In the genomic region with DNA sequence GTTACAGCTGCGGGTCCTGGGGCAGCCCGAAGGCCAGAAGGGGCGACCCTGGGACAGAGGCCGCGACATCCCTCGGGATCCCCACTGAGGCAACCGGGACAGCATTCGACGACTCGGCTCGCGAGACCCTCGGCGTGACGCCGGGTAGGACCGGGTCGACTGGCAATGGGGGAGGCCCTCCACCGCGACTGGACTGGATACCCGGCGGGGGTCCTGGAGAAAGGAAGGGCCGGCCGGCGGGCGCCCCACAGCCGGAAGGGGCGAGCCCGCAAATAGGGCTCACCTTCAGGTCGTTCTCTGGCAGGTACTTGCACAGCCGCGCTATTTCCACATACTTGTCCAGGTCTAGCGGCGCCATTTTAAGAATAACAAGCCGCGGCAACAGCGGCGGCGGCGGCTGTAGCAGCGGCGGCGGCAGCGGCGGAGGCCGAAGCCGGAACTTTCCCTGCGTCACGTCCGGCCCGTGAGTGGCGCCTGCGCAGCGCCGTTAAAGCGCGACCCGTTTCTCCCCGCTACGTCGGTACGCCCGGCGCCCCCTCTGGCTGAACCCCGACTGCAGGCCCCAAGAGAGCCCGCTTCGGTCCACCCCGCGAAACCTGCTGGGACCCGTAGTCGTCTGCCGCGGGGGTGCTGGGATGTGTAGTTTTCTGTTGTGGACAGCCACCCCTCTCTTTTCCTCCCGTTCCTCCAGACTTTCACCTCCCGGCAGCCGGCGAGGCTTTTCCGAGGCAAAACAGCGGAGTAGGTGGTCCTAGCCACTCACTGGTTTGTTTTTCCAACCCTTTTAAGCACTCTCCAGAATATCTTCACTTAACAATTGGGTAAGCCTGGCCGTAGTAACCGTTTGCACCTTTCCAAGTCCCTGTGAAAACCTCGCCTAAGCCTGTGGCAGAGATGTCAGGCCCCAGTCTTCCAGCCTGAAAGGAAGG, we compare ENCODE assay signal across 8 cellular contexts. TPM values are rescaled to one million over a fixed set of nuclear protein-coding genes. Genes with fewer than 3 reads are reported as not detected.
DNase-seq lines count a peak whose midpoint lies in the region; ATAC-seq and TF ChIP-seq lines count a peak whose summit lies in the region.

A gene (minus strand): TSS at position 443 of the 929 bp plus-strand sequence. CDS start 85 bp downstream, at position 358.

- H3K9me3 Mint-ChIP-seq in CD14-positive monocyte: no peaks in the 10 kb centered on the region

- peaks cover 8 to 23% (median 20%) of the 10 kb centered on the region in 4 donors for H3K4me1 ChIP-seq in liver (ENCODE audit: control insufficient read depth in 4 of 4, insufficient read depth in 4 of 4, low read length in 3 of 4)

- WGBS in liver: under 1% methylated on average over 82 of the region's 82 CpGs

- ATAC-seq in GM19372 (IDR thresholded peaks at IDR 0.05; ENCODE audit: low read depth, unreplicated experiment): peak; percentile 97
- peak; percentile 90 for ATAC-seq in HG03558 (IDR thresholded peaks at IDR 0.05; ENCODE audit: extremely low read depth, unreplicated experiment)

- H3K9me3 ChIP-seq in liver (ENCODE audit: control insufficient read depth in 4 of 4, low read length in 3 of 4): no peaks in the 10 kb centered on the region

- H3K4me3 ChIP-seq in liver (ENCODE audit: low read depth in 1 of 3, low read length in 3 of 3): peak within 1 kb of the TSS; percentile 65 to 98 (median 95)

- peak; percentile 44 to 63 for TF ChIP-seq RAD21 in liver (IDR thresholded peaks at IDR 0.05)

- H3K4me3 Mint-ChIP-seq in CD14-positive monocyte: peak within 1 kb of the TSS; percentile 94 to 95

- peak within 1 kb of the TSS; percentile 86 to 95 (median 93) for H3K27ac Mint-ChIP-seq in CD14-positive monocyte

- no peaks in the 10 kb centered on the region for H3K27me3 ChIP-seq in liver (ENCODE audit: control insufficient read depth in 4 of 4, insufficient read depth in 4 of 4, low read length in 3 of 4)

- TF ChIP-seq CTCF in CD14-positive monocyte (IDR thresholded peaks at IDR 0.05): peak; percentile 63
- TF ChIP-seq CTCF in liver (IDR thresholded peaks at IDR 0.05; ENCODE audit: low read depth, low read length, missing input control): peak; percentile 63

- peak within 1 kb of the TSS; percentile 63 to 94 for H3K9ac ChIP-seq in liver (ENCODE audit: low read depth in 1 of 2, low read length in 2 of 2)

- H3K36me3 ChIP-seq in liver (ENCODE audit: control insufficient read depth in 4 of 4, insufficient read depth in 3 of 4, low read depth in 1 of 4, low read length in 3 of 4): no peaks in the 10 kb centered on the region

- intact Hi-C loops in CD14-positive monocyte (cut with micrococcal nuclease): loop anchor here (2.0 to 10.0 kb wide), 4 partner anchors 51 to 75 kb away; a partner anchor contains a TSS

- H3K4me1 Mint-ChIP-seq in CD14-positive monocyte: peaks cover 29% of the 10 kb centered on the region

- DNase-seq in CD14-positive monocyte (ENCODE audit: low spot score): peak; percentile 98
- DNase-seq in NCI-H748 treated with DMSO at 0.1 percent for 48 hours (lab: John Stamatoyannopoulos, UW): peak; percentile 86
- DNase-seq in activated CD4-positive, alpha-beta T cell treated with anti-CD3 and anti-CD28 coated beads, Interleukin-2, amount 50 U/mL, for 4 hours: peak; percentile 98
- peak; percentile 98 for DNase-seq in dermis blood vessel endothelial cell
- peak; percentile 99 for DNase-seq in stimulated activated CD4-positive, alpha-beta T cell treated with anti-CD3 and anti-CD28 coated beads, Interleukin-4, amount 100 ng/mL, for 24 hours

- H3K27ac ChIP-seq in liver (ENCODE audit: low read depth in 1 of 2, low read length in 2 of 2): peak within 1 kb of the TSS; percentile 88 to 90

- H3K36me3 Mint-ChIP-seq in CD14-positive monocyte: peaks cover 2 to 20% of the 10 kb centered on the region in 2 donors

- no peaks in the 10 kb centered on the region for H3K27me3 Mint-ChIP-seq in CD14-positive monocyte (ENCODE audit: low read depth in 3 of 3)

TF ChIP-seq in liver, 16 proteins besides CTCF, POLR2A, EP300 and RAD21:
- TF ChIP-seq FOXA1 (IDR thresholded peaks at IDR 0.05) (no peak), SP1 (IDR thresholded peaks at IDR 0.05) (peak; percentile 77), EGR1 (IDR thresholded peaks at IDR 0.05; ENCODE audit: low read depth in 2 of 2) (peak in 1 of 2 donors; percentile 78), RXRA (IDR thresholded peaks at IDR 0.05) (peak; percentile 70 to 71), NR2F2 (IDR thresholded peaks at IDR 0.05) (peak; percentile 25), YY1 (IDR thresholded peaks at IDR 0.05) (peak; percentile 89), HNF4A (conservative IDR thresholded peaks at IDR 0.05) (peak in 1 of 2 donors; percentile 62), JUND (IDR thresholded peaks at IDR 0.05) (no peak), HNF4G (IDR thresholded peaks at IDR 0.05) (no peak), FOXA2 (IDR thresholded peaks at IDR 0.05) (peak; percentile 33), GABPA (IDR thresholded peaks at IDR 0.05 in 1 of 2, conservative IDR thresholded peaks at IDR 0.05 in 1 of 2) (peak; percentile 65 to 92), TAF1 (conservative IDR thresholded peaks at IDR 0.05) (peak; percentile 45)
- TF ChIP-seq, protein P1, sequence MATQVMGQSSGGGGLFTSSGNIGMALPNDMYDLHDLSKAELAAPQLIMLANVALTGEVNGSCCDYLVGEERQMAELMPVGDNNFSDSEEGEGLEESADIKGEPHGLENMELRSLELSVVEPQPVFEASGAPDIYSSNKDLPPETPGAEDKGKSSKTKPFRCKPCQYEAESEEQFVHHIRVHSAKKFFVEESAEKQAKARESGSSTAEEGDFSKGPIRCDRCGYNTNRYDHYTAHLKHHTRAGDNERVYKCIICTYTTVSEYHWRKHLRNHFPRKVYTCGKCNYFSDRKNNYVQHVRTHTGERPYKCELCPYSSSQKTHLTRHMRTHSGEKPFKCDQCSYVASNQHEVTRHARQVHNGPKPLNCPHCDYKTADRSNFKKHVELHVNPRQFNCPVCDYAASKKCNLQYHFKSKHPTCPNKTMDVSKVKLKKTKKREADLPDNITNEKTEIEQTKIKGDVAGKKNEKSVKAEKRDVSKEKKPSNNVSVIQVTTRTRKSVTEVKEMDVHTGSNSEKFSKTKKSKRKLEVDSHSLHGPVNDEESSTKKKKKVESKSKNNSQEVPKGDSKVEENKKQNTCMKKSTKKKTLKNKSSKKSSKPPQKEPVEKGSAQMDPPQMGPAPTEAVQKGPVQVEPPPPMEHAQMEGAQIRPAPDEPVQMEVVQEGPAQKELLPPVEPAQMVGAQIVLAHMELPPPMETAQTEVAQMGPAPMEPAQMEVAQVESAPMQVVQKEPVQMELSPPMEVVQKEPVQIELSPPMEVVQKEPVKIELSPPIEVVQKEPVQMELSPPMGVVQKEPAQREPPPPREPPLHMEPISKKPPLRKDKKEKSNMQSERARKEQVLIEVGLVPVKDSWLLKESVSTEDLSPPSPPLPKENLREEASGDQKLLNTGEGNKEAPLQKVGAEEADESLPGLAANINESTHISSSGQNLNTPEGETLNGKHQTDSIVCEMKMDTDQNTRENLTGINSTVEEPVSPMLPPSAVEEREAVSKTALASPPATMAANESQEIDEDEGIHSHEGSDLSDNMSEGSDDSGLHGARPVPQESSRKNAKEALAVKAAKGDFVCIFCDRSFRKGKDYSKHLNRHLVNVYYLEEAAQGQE (IDR thresholded peaks at IDR 0.05): peak; percentile 84
- TF ChIP-seq, protein P2, sequence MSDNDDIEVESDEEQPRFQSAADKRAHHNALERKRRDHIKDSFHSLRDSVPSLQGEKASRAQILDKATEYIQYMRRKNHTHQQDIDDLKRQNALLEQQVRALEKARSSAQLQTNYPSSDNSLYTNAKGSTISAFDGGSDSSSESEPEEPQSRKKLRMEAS (IDR thresholded peaks at IDR 0.05): peak; percentile 60
- TF ChIP-seq, protein P3, sequence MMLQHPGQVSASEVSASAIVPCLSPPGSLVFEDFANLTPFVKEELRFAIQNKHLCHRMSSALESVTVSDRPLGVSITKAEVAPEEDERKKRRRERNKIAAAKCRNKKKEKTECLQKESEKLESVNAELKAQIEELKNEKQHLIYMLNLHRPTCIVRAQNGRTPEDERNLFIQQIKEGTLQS (IDR thresholded peaks at IDR 0.05): peak; percentile 57
- TF ChIP-seq, protein P4, sequence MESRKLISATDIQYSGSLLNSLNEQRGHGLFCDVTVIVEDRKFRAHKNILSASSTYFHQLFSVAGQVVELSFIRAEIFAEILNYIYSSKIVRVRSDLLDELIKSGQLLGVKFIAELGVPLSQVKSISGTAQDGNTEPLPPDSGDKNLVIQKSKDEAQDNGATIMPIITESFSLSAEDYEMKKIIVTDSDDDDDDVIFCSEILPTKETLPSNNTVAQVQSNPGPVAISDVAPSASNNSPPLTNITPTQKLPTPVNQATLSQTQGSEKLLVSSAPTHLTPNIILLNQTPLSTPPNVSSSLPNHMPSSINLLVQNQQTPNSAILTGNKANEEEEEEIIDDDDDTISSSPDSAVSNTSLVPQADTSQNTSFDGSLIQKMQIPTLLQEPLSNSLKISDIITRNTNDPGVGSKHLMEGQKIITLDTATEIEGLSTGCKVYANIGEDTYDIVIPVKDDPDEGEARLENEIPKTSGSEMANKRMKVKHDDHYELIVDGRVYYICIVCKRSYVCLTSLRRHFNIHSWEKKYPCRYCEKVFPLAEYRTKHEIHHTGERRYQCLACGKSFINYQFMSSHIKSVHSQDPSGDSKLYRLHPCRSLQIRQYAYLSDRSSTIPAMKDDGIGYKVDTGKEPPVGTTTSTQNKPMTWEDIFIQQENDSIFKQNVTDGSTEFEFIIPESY (IDR thresholded peaks at IDR 0.05): peak; percentile 96

RNA-seq across cellular contexts. Expression of the gene that starts here (rescaled TPM):
- 10 to 100 TPM; 36.9 to 48.1 TPM for polyA plus RNA-seq in CD14-positive monocyte
- 16.7 and 28.8 TPM in 2 replicates for total RNA-seq in dermis blood vessel endothelial cell
- total RNA-seq in liver: 10 to 100 TPM; 10.1 to 14.8 TPM
- 10 to 100 TPM; 10.1 to 14.3 TPM for polyA plus RNA-seq in liver

Comparison
In these comparisons a context has a peak if more than half of its experiments do, and no peak if none do; other contexts are left out.
1. Peak in every context shown above with its lines: DNase-seq, ATAC-seq, H3K4me3 ChIP-seq and H3K27ac ChIP-seq.